Comparison of ENCODE assay signal across 1 cellular context in the genomic region with DNA sequence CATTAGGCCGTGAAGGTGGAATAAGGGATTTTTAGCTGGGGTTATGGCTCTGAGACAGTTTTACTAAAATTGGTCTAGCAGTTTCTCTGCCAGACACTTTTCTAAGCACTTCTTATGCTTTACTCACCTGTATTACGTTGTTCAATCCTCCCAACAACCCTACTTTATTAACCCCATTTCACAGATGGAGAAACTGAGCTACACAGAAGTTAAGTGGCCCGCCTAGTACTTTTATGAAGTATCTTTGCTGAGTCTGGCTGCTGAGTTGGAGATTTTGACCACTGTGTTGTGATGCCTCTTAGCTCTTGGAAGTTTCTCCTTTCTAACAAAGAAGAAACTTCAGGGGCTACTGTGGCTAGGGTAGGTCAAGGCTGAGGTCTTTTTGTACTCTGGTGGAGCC.
TF ChIP-seq lines count a peak whose summit lies in the region.

No MANE protein-coding gene starts in this region.

TF ChIP-seq in HepG2, 621 proteins besides CTCF, POLR2A, EP300 and RAD21:
- TF ChIP-seq ZNF572 (CRISPR knock-in tag; IDR thresholded peaks at IDR 0.05): no peak
- peak; percentile 62; the same call in 1 of the 2 replicates for TF ChIP-seq ZNF629 (CRISPR knock-in tag; conservative IDR thresholded peaks at IDR 0.05)
- TF ChIP-seq, protein P1, sequence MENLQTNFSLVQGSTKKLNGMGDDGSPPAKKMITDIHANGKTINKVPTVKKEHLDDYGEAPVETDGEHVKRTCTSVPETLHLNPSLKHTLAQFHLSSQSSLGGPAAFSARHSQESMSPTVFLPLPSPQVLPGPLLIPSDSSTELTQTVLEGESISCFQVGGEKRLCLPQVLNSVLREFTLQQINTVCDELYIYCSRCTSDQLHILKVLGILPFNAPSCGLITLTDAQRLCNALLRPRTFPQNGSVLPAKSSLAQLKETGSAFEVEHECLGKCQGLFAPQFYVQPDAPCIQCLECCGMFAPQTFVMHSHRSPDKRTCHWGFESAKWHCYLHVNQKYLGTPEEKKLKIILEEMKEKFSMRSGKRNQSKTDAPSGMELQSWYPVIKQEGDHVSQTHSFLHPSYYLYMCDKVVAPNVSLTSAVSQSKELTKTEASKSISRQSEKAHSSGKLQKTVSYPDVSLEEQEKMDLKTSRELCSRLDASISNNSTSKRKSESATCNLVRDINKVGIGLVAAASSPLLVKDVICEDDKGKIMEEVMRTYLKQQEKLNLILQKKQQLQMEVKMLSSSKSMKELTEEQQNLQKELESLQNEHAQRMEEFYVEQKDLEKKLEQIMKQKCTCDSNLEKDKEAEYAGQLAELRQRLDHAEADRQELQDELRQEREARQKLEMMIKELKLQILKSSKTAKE (CRISPR knock-in tag; IDR thresholded peaks at IDR 0.05; ENCODE audit: borderline replicate concordance): no peak
